In the genomic region with DNA sequence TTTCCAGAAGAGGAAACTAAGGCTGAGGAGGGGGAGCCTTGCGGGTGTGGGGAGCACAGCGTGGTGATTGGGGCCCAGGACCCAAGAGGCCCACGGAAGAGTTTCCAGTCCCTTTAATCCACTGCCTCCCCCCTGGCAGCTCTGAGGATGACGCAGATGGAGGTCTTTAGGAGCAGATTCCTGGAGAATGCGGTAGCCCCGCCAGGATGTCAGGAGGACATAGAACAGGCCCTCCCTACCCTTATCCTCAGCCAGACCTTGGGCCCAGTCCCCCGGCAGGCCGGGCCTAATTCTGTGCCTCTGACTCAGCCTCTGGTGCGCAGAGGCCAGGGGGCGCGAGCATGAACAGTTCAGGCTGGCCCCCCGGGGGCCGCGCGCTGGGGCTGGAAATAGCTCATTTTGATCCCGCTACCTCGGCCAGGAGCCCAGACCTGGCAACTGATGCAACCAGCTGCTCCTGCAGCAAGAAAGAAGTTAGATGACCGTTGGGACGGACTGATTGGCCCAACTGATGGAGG, we compare ENCODE assay signal across 8 cellular contexts. TPM values are rescaled to one million over a fixed set of nuclear protein-coding genes. Genes with fewer than 3 reads are reported as not detected.
DNase-seq lines count a peak whose midpoint lies in the region; ATAC-seq and TF ChIP-seq lines count a peak whose summit lies in the region.

No MANE protein-coding gene starts in this region.

- peak overlapping the region; percentile 78 for H3K56ac ChIP-seq in IMR-90 (ENCODE audit: extremely low read depth, insufficient read depth, low read length)

- intact Hi-C loops in IMR-90 (cut with micrococcal nuclease) (loop anchor here (5.0 kb wide), 1 partner anchor 175 kb away; no protein-coding TSS in a partner anchor), heart right ventricle (cut with DNase I) (loop anchor here in 2 of 10 donors (1.0 to 5.0 kb wide), 2 partner anchors 9 to 175 kb away; partner anchors contain the start of gene LIN37 (in 1 of the 2))

- H4K91ac ChIP-seq in IMR-90 (ENCODE audit: insufficient read depth, low read depth, low read length), result peak overlapping the region; percentile 92

- peak overlapping the region; percentile 93 for H3K27ac Mint-ChIP-seq in activated naive CD8-positive, alpha-beta T cell treated with anti-CD3 and anti-CD28 coated beads, Interleukin-2, amount 10 ng/mL, durations not matched to agents 7 days and 5 days

- H3K4ac ChIP-seq in IMR-90 (ENCODE audit: low read depth, low read length), result peak overlapping the region; percentile 91

- peak overlapping the region; percentile 78 to 94 for H4K8ac ChIP-seq in IMR-90 (ENCODE audit: low read depth in 2 of 2, low read length in 2 of 2)

- BruUV-seq in IMR-90 (replicated peaks; lab: Mats Ljungman, UMichigan), result no TSS peak

- TF ChIP-seq CTCF in IMR-90 (conservative IDR thresholded peaks at IDR 0.05; ENCODE audit: low read depth, low read length) (no peak), heart right ventricle (IDR thresholded peaks at IDR 0.05) (peak in 3 of 9 donors; percentile 16 to 28 (median 19)), parathyroid adenoma (IDR thresholded peaks at IDR 0.05) (no peak)

- H3K4me1 ChIP-seq in IMR-90 (ENCODE audit: control insufficient read depth, insufficient read depth, low read length), result peaks cover 13% of the 10 kb centered on the region
- H3K4me1 ChIP-seq in heart right ventricle, result peaks cover 4 to 54% (median 37%) of the 10 kb centered on the region in 9 donors
- peaks cover 10% of the 10 kb centered on the region for H3K4me1 ChIP-seq in parathyroid adenoma

- peak overlapping the region; percentile 92 for H2AK9ac ChIP-seq in IMR-90 (replicated peaks; ENCODE audit: low read depth, low read length, poor library complexity)

- H3K9me3 Mint-ChIP-seq in activated naive CD8-positive, alpha-beta T cell treated with anti-CD3 and anti-CD28 coated beads, Interleukin-2, amount 10 ng/mL, durations not matched to agents 7 days and 5 days, result no peaks in the 10 kb centered on the region

- dilution Hi-C loops in IMR-90 (cut with HindIII; ENCODE audit: low sequenced_read_pairs, unreplicated experiment), result no loop called here

- peak overlapping the region; percentile 87 for H3K14ac ChIP-seq in IMR-90 (replicated peaks; ENCODE audit: low read depth, low read length)

- peaks cover 34% of the 10 kb centered on the region for H3K36me3 ChIP-seq in IMR-90 (ENCODE audit: control insufficient read depth, insufficient read depth, low read length)
- peaks cover 0 to 48% (median 18%) of the 10 kb centered on the region in 9 donors for H3K36me3 ChIP-seq in heart right ventricle
- no peaks in the 10 kb centered on the region for H3K36me3 ChIP-seq in parathyroid adenoma (ENCODE audit: control insufficient read depth, insufficient read depth, low read length)

- no peak for TF ChIP-seq RAD21 in IMR-90 (IDR thresholded peaks at IDR 0.05; ENCODE audit: low read length)

- H3K4me3 ChIP-seq in IMR-90 (ENCODE audit: insufficient read depth, low read depth, low read length), result 0 out of 2 replicates have a peak overlapping the region, but pooled peaks have one; percentile 1
- peak overlapping the region; percentile 12 to 99 (median 82) for H3K4me3 ChIP-seq in heart right ventricle
- H3K4me3 ChIP-seq in parathyroid adenoma (ENCODE audit: low read depth, low read length), result peak overlapping the region; percentile 98

- CTCF ChIA-PET in IMR-90 (lab: Yijun Ruan, JAX), result interaction anchor here (0.6 kb wide), 1 partner anchor 174 kb away, joined by 3 read pairs; no protein-coding TSS in a partner anchor

- H3K18ac ChIP-seq in IMR-90 (ENCODE audit: low read depth, low read length), result peak overlapping the region; percentile 68

- H3K79me2 ChIP-seq in parathyroid adenoma, result peaks cover 12% of the 10 kb centered on the region

- H3K79me1 ChIP-seq in IMR-90 (ENCODE audit: low read depth in 1 of 2, low read length in 2 of 2), result peaks cover 35 to 68% of the 10 kb centered on the region in 2 experiments

- H3K27me3 ChIP-seq in IMR-90 (ENCODE audit: control insufficient read depth, insufficient read depth, low read length), result no peaks in the 10 kb centered on the region
- H3K27me3 ChIP-seq in heart right ventricle, result peaks cover 0 to 15% (median 0%) of the 10 kb centered on the region in 7 donors
- no peaks in the 10 kb centered on the region for H3K27me3 ChIP-seq in parathyroid adenoma (ENCODE audit: control insufficient read depth, insufficient read depth, low read length)

- peaks cover 3% of the 10 kb centered on the region for H3K27me3 Mint-ChIP-seq in activated naive CD8-positive, alpha-beta T cell treated with anti-CD3 and anti-CD28 coated beads, Interleukin-2, amount 10 ng/mL, durations not matched to agents 7 days and 5 days

- H3K4me1 Mint-ChIP-seq in activated naive CD8-positive, alpha-beta T cell treated with anti-CD3 and anti-CD28 coated beads, Interleukin-2, amount 10 ng/mL, durations not matched to agents 7 days and 5 days, result peaks cover 23% of the 10 kb centered on the region

- peak overlapping the region; percentile 90; the same call in 1 of the 2 replicates for H3K23ac ChIP-seq in IMR-90 (ENCODE audit: low read depth, low read length)

- TF ChIP-seq POLR2A in IMR-90 (IDR thresholded peaks at IDR 0.05; ENCODE audit: low read depth, low read length), result peak; percentile 82; the same call in 1 of the 2 replicates

- peaks cover 20% of the 10 kb centered on the region; the same call in 1 of the 2 replicates for H3K9me1 ChIP-seq in IMR-90 (ENCODE audit: insufficient read depth, low read length)

- no CpG with 5 or more reads among the region's 19 CpGs for WGBS in IMR-90 (ENCODE audit: extremely low coverage in 2 of 2, insufficient read length in 1 of 2), 2 experiments
- 2 to 3% methylated on average over 19 of the region's 19 CpGs for whole genome bisulfite sequencing in heart right ventricle, 2 donors

- peak overlapping the region; percentile 96 for H2AFZ ChIP-seq in IMR-90 (replicated peaks; ENCODE audit: low read length, poor library complexity)
- peak overlapping the region; percentile 98 for H2AFZ ChIP-seq in parathyroid adenoma

- H3K27ac ChIP-seq in IMR-90 (ENCODE audit: insufficient read depth, low read length) (peak overlapping the region; percentile 97), heart right ventricle (peak overlapping the region; percentile 88 to 99 (median 98)), parathyroid adenoma (peak overlapping the region; percentile 11)

- H4K20me1 ChIP-seq in IMR-90 (ENCODE audit: insufficient read depth, low read length), result peaks cover 6% of the 10 kb centered on the region; the same call in 1 of the 2 replicates

- H4K5ac ChIP-seq in IMR-90 (ENCODE audit: low read depth, low read length), result peak overlapping the region; percentile 80

- DNase-seq in NCI-H82 (lab: John Stamatoyannopoulos, UW) (peak; percentile 76), NCI-H82 treated with DMSO at 0.1 percent for 48 hours (lab: John Stamatoyannopoulos, UW; ENCODE audit: unreplicated experiment) (no peak), IMR-90 (peak; percentile 96), heart right ventricle (peak; percentile 87 to 90), SIG-M5 treated with dmso at 0.1 percent for 504 hours (lab: John Stamatoyannopoulos, UW; ENCODE audit: unreplicated experiment) (no peak)
- peak; percentile 62 for DNase-seq in activated naive CD8-positive, alpha-beta T cell treated with anti-CD3 and anti-CD28 coated beads, Interleukin-2, amount 10 ng/mL, durations not matched to agents 7 days and 5 days

- H2BK15ac ChIP-seq in IMR-90 (ENCODE audit: low read depth, low read length), result no peak overlapping the region; the same call in 2 of the 3 replicates

- H3K4me2 ChIP-seq in IMR-90 (ENCODE audit: low read depth, low read length) (peak overlapping the region; percentile 93), parathyroid adenoma (ENCODE audit: low read length) (peak overlapping the region; percentile 70)

- H2AK5ac ChIP-seq in IMR-90 (ENCODE audit: low read depth, low read length), result peak overlapping the region; percentile 82

- peaks cover 26% of the 10 kb centered on the region for H3K36me3 Mint-ChIP-seq in activated naive CD8-positive, alpha-beta T cell treated with anti-CD3 and anti-CD28 coated beads, Interleukin-2, amount 10 ng/mL, durations not matched to agents 7 days and 5 days

- POLR2A ChIA-PET in IMR-90 (lab: Charles Lee; ENCODE audit: unreplicated experiment), result no interaction called here
- POLR2A ChIA-PET in activated naive CD8-positive, alpha-beta T cell treated with anti-CD3 and anti-CD28 coated beads, Interleukin-2, amount 10 ng/mL, durations not matched to agents 7 days and 5 days (lab: Charles Lee), result interaction anchor here (0.9 to 2.9 kb wide), 7 partner anchors 9 to 113 kb away, joined by 3 to 21 read pairs (median 9); partner anchors contain the start of genes IGFLR1, LIN37, PSENEN and U2AF1L4

- H3K4me3 Mint-ChIP-seq in activated naive CD8-positive, alpha-beta T cell treated with anti-CD3 and anti-CD28 coated beads, Interleukin-2, amount 10 ng/mL, durations not matched to agents 7 days and 5 days, result peak overlapping the region; percentile 90

- peak overlapping the region; percentile 90 for H3K9ac ChIP-seq in IMR-90 (ENCODE audit: low read depth, low read length)
- no peak overlapping the region for H3K9ac ChIP-seq in parathyroid adenoma

- ATAC-seq in IMR-90 (ENCODE audit: low read depth), result peak; percentile 52
- peak; percentile 5 for ATAC-seq in activated naive CD8-positive, alpha-beta T cell treated with anti-CD3 and anti-CD28 coated beads, Interleukin-2, amount 10 ng/mL, durations not matched to agents 7 days and 5 days (ENCODE audit: low read depth)
- ATAC-seq in heart right ventricle, result peak; percentile 63 to 78 (median 72)
- ATAC-seq in HG03280 (IDR thresholded peaks at IDR 0.05; ENCODE audit: unreplicated experiment), result no peak

- no peaks in the 10 kb centered on the region for H3K9me3 ChIP-seq in IMR-90 (ENCODE audit: control insufficient read depth, insufficient read depth, low read length)
- peaks cover 0 to 3% (median 0%) of the 10 kb centered on the region in 11 donors for H3K9me3 ChIP-seq in heart right ventricle
- H3K9me3 ChIP-seq in parathyroid adenoma (ENCODE audit: control insufficient read depth, low read length), result no peaks in the 10 kb centered on the region

- H2BK5ac ChIP-seq in IMR-90 (ENCODE audit: low read depth, low read length, poor library complexity, severe bottlenecking), result peak overlapping the region; percentile 96

- H2BK120ac ChIP-seq in IMR-90 (ENCODE audit: low read depth, low read length), result peak overlapping the region; percentile 92

- H2BK20ac ChIP-seq in IMR-90 (ENCODE audit: low read depth, low read length), result peak overlapping the region; percentile 43; the same call in 1 of the 2 replicates

- in situ Hi-C loops in IMR-90 (cut with MboI; ENCODE audit: low sequenced_read_pairs), result no loop called here

RNA-seq across cellular contexts. Expression of gene HSPB6, which starts 0.5 kb away (rescaled TPM):
- total RNA-seq in IMR-90 (2012; rRNA removed) (5.7 and 6.9 TPM in 2 replicates), heart right ventricle (1,000 to 10,000 TPM in 5 of 10 donors, 100 to 1,000 TPM in 5; 448 to 1,269 (median 1,031) TPM)
- polyA plus RNA-seq in IMR-90 (2012; rRNA removed) (188 and 206 TPM in 2 replicates), heart right ventricle (100 to 1,000 TPM; 387 to 822 TPM)
- 289 and 477 TPM in 2 replicates for polyA plus RNA-seq in IMR-90 (2012; cell fraction: cytosol; rRNA removed)
- 108 and 164 TPM in 2 replicates for polyA plus RNA-seq in IMR-90 (2012; cell fraction: nucleus; rRNA removed; ENCODE audit: low replicate concordance)
- under 1 TPM in 1 of 2 experiments, not detected in 1; 0.36 TPM for total RNA-seq in activated naive CD8-positive, alpha-beta T cell treated with anti-CD3 and anti-CD28 coated beads, Interleukin-2, amount 10 ng/mL, durations not matched to agents 7 days and 5 days

RNA-seq across cellular contexts. Expression of gene PROSER3, which starts 0.7 kb away (rescaled TPM):
- total RNA-seq in IMR-90 (2012; rRNA removed) (3.3 and 5.4 TPM in 2 replicates), heart right ventricle (10 to 100 TPM in 5 of 10 donors, 1 to 10 TPM in 5; 7.0 to 14.7 (median 9.7) TPM)
- polyA plus RNA-seq in IMR-90 (2012; rRNA removed) (17.9 and 21.8 TPM in 2 replicates), heart right ventricle (1 to 10 TPM; 5.5 to 9.7 TPM)
- 8.2 and 11.7 TPM in 2 replicates for polyA plus RNA-seq in IMR-90 (2012; cell fraction: cytosol; rRNA removed)
- 49.4 and 79.7 TPM in 2 replicates for polyA plus RNA-seq in IMR-90 (2012; cell fraction: nucleus; rRNA removed; ENCODE audit: low replicate concordance)
- 10 to 100 TPM; 53.0 to 59.9 TPM for total RNA-seq in activated naive CD8-positive, alpha-beta T cell treated with anti-CD3 and anti-CD28 coated beads, Interleukin-2, amount 10 ng/mL, durations not matched to agents 7 days and 5 days

RNA-seq across cellular contexts. Expression of gene LIN37, which starts 8.9 kb away (rescaled TPM):
- total RNA-seq in IMR-90 (2012; rRNA removed) (12.7 and 12.8 TPM in 2 replicates), heart right ventricle (1 to 10 TPM; 4.0 to 9.3 (median 4.8) TPM)
- polyA plus RNA-seq in IMR-90 (2012; rRNA removed) (17.2 and 23.1 TPM in 2 replicates), heart right ventricle (10 to 100 TPM; 25.2 to 29.4 TPM)
- polyA plus RNA-seq in IMR-90 (2012; cell fraction: cytosol; rRNA removed), result 23.5 and 32.0 TPM in 2 replicates
- polyA plus RNA-seq in IMR-90 (2012; cell fraction: nucleus; rRNA removed; ENCODE audit: low replicate concordance), result 62.1 and 105 TPM in 2 replicates
- 10 to 100 TPM; 18.3 to 22.4 TPM for total RNA-seq in activated naive CD8-positive, alpha-beta T cell treated with anti-CD3 and anti-CD28 coated beads, Interleukin-2, amount 10 ng/mL, durations not matched to agents 7 days and 5 days

RNA-seq across cellular contexts. Expression of gene PSENEN, which starts 11.8 kb away (rescaled TPM):
- total RNA-seq in IMR-90 (2012; rRNA removed) (8.6 and 9.0 TPM in 2 replicates), heart right ventricle (10 to 100 TPM; 34.8 to 70.7 (median 44.9) TPM)
- polyA plus RNA-seq in IMR-90 (2012; rRNA removed) (47.0 and 59.1 TPM in 2 replicates), heart right ventricle (100 to 1,000 TPM in 1 of 2 donors, 10 to 100 TPM in 1; 69.3 to 149 TPM)
- 37.3 and 47.2 TPM in 2 replicates for polyA plus RNA-seq in IMR-90 (2012; cell fraction: cytosol; rRNA removed)
- 8.1 and 11.5 TPM in 2 replicates for polyA plus RNA-seq in IMR-90 (2012; cell fraction: nucleus; rRNA removed; ENCODE audit: low replicate concordance)
- total RNA-seq in activated naive CD8-positive, alpha-beta T cell treated with anti-CD3 and anti-CD28 coated beads, Interleukin-2, amount 10 ng/mL, durations not matched to agents 7 days and 5 days, result 10 to 100 TPM; 35.7 to 36.3 TPM

RNA-seq across cellular contexts. Expression of gene U2AF1L4, which starts 12.1 kb away (rescaled TPM):
- total RNA-seq in IMR-90 (2012; rRNA removed) (6.1 and 8.1 TPM in 2 replicates), heart right ventricle (10 to 100 TPM; 17.4 to 35.1 (median 20.3) TPM)
- polyA plus RNA-seq in IMR-90 (2012; rRNA removed) (15.0 and 15.6 TPM in 2 replicates), heart right ventricle (10 to 100 TPM; 11.5 to 57.7 TPM)
- polyA plus RNA-seq in IMR-90 (2012; cell fraction: cytosol; rRNA removed), result 10.4 and 13.4 TPM in 2 replicates
- 55.1 and 76.6 TPM in 2 replicates for polyA plus RNA-seq in IMR-90 (2012; cell fraction: nucleus; rRNA removed; ENCODE audit: low replicate concordance)
- 10 to 100 TPM; 31.9 to 33.1 TPM for total RNA-seq in activated naive CD8-positive, alpha-beta T cell treated with anti-CD3 and anti-CD28 coated beads, Interleukin-2, amount 10 ng/mL, durations not matched to agents 7 days and 5 days

Comparison
In these comparisons a context has a peak if more than half of its experiments do, and no peak if none do; other contexts are left out.
1. DNase-seq: peak in NCI-H82 (single experiment), IMR-90 (single experiment), activated naive CD8-positive, alpha-beta T cell treated with anti-CD3 and anti-CD28 coated beads, Interleukin-2, amount 10 ng/mL, durations not matched to agents 7 days and 5 days (single experiment) and heart right ventricle (2 of 2); none in NCI-H82 treated with DMSO at 0.1 percent for 48 hours (single experiment) and SIG-M5 treated with dmso at 0.1 percent for 504 hours (single experiment).
2. H3K27ac ChIP-seq: peak in every context shown above with its lines; median percentile 98 in heart right ventricle; 97 in IMR-90; 11 in parathyroid adenoma.
3. H3K4me3 ChIP-seq: peak in every context shown above with its lines; median percentile 98 in parathyroid adenoma; 82 in heart right ventricle; 1 in IMR-90.
4. RNA of gene HSPB6, which starts 0.5 kb away (total RNA-seq): 448 to 1,269 TPM in heart right ventricle; 5.7 to 6.9 TPM in IMR-90 and 0.36 TPM in activated naive CD8-positive, alpha-beta T cell treated with anti-CD3 and anti-CD28 coated beads, Interleukin-2, amount 10 ng/mL, durations not matched to agents 7 days and 5 days; every median in the first group is over 10 times any median in the second.